In genomic region chr11:19976281-19976941, GRCh38 we compare ENCODE assay signal across 16 cellular contexts.
"Had no signal": no experiment of that assay in that cellular context is flagged by ENCODE, and none has a peak within 500 bp of the region (broad histone marks: within the 10 kb centered on the region; RNA-seq: fewer than 3 reads in every experiment).

No MANE protein-coding gene starts in this region.

- H3K4me3 ChIP-seq: ascending aorta, coronary artery, heart right ventricle, pancreas, skin epidermis, thyroid gland, vagina had no signal

- DNase-seq: activated CD4-positive, alpha-beta memory T cell treated with anti-CD3 and anti-CD28 coated beads, Interleukin-2, amount 10 ng/mL, durations not matched to agents 7 days and 5 days; activated CD4-positive, alpha-beta T cell treated with anti-CD3 and anti-CD28 coated beads for 36 hours; activated CD8-positive, alpha-beta memory T cell treated with anti-CD3 and anti-CD28 coated beads, Interleukin-2, amount 50 U/mL, for 4 hours; activated T-cell treated with anti-CD3 and anti-CD28 coated beads, Interleukin-2, amount 50 U/mL, for 72 hours; effector CD8-positive, alpha-beta T cell; foreskin melanocyte; heart right ventricle; islet precursor cell; pancreas; retina; thyroid gland had no signal

- H3K27ac ChIP-seq: ascending aorta, coronary artery, heart right ventricle, pancreas, skin epidermis, thyroid gland, vagina, VCaP had no signal

- H3K27me3 ChIP-seq: ascending aorta, heart right ventricle, pancreas, thyroid gland, vagina had no signal

- H3K36me3 ChIP-seq: pancreas, thyroid gland had no signal

- H3K9me3 ChIP-seq: ascending aorta, heart right ventricle, pancreas, thyroid gland, vagina had no signal

- ATAC-seq: activated CD4-positive, alpha-beta T cell treated with anti-CD3 and anti-CD28 coated beads for 36 hours; activated T-cell treated with anti-CD3 and anti-CD28 coated beads, Interleukin-2, amount 50 U/mL, for 72 hours; heart right ventricle; pancreas had no signal
